In genomic region chr18:74256190-74256589, GRCh38 we compare ENCODE assay signal across 1 cellular context.
TF ChIP-seq lines count a peak whose summit lies in the region.

No MANE protein-coding gene starts in this region.

TF ChIP-seq in K562, 482 proteins besides CTCF, POLR2A, EP300 and RAD21:
- TF ChIP-seq TFAP4 (CRISPR knock-in tag; IDR thresholded peaks at IDR 0.05; ENCODE audit: borderline replicate concordance) = peak; percentile 49; the same call in 1 of the 2 replicates
- no peak for TF ChIP-seq ZNF444 (CRISPR knock-in tag; IDR thresholded peaks at IDR 0.05)
- no peak for TF ChIP-seq GABPB1 (CRISPR knock-in tag; IDR thresholded peaks at IDR 0.05)
